ENCODE assay signal across 17 cellular contexts in genomic region chr4:102551946-102552575, GRCh38. TPM values are rescaled to one million over a fixed set of nuclear protein-coding genes. Genes with fewer than 3 reads are reported as not detected.
A peak's percentile ranks its signal among the peaks of the same experiment; 100 is the strongest.
DNase-seq lines count a peak whose midpoint lies in the region; ATAC-seq and TF ChIP-seq lines count a peak whose summit lies in the region.
"Had no signal": no experiment of that assay in that cellular context is flagged by ENCODE, and none has a peak within 500 bp of the region (broad histone marks: within the 10 kb centered on the region; RNA-seq: fewer than 3 reads in every experiment).

No MANE protein-coding gene starts in this region.

- H3K9ac ChIP-seq in adipocyte (ENCODE audit: low read length) = no peak overlapping the region

- H3K36me3 Mint-ChIP-seq in activated CD4-positive, alpha-beta T cell treated with anti-CD3 and anti-CD28 coated beads for 36 hours (ENCODE audit: low read depth) = peaks cover 50% of the 10 kb centered on the region
- peaks cover 57% of the 10 kb centered on the region for H3K36me3 Mint-ChIP-seq in activated CD4-positive, alpha-beta T cell treated with anti-CD3 and anti-CD28 coated beads, Interleukin-2, amount 10 ng/mL, durations not matched to agents 7 days and 5 days (ENCODE audit: low read depth)
- peaks cover 11% of the 10 kb centered on the region for H3K36me3 Mint-ChIP-seq in natural killer cell treated with Interleukin-12 subunit alpha and Interleukin-12 subunit beta and Interleukin-15 and Interleukin-18, amount 100 ng/mL, for 72 hours
- H3K36me3 Mint-ChIP-seq in activated CD8-positive, alpha-beta memory T cell treated with anti-CD3 and anti-CD28 coated beads, Interleukin-2, amount 10 ng/mL, durations not matched to agents 7 days and 5 days = peaks cover 39% of the 10 kb centered on the region

- no peak overlapping the region for H3K27ac ChIP-seq in left ventricle myocardium inferior (replicated peaks)
- H3K27ac ChIP-seq: HL-60, upper lobe of left lung, WERI-Rb-1 had no signal

- no peak for DNase-seq in activated CD4-positive, alpha-beta T cell treated with anti-CD3 and anti-CD28 coated beads for 36 hours
- DNase-seq in activated CD4-positive, alpha-beta T cell treated with anti-CD3 and anti-CD28 coated beads, Interleukin-2, amount 10 ng/mL, durations not matched to agents 7 days and 5 days = no peak
- peak; percentile 51 for DNase-seq in adipocyte (ENCODE audit: low read depth)
- no peak for DNase-seq in natural killer cell treated with Interleukin-12 subunit alpha and Interleukin-12 subunit beta and Interleukin-15 and Interleukin-18, amount 100 ng/mL, for 72 hours (ENCODE audit: low spot score)
- no peak for DNase-seq in NCI-H2081 (lab: John Stamatoyannopoulos, UW)
- DNase-seq in left ventricle myocardium inferior = no peak
- no peak for DNase-seq in activated CD8-positive, alpha-beta memory T cell treated with anti-CD3 and anti-CD28 coated beads, Interleukin-2, amount 10 ng/mL, durations not matched to agents 7 days and 5 days
- DNase-seq: ACHN; effector CD8-positive, alpha-beta T cell; kidney; NK-92 treated with Interleukin-12 subunit alpha and Interleukin-12 subunit beta, amount 100 ng/mL, for 24 hours; posterior cingulate gyrus; SIG-M5; upper lobe of left lung; WERI-Rb-1 had no signal

- H3K27me3 ChIP-seq in adipocyte (replicated peaks; ENCODE audit: control insufficient read depth, insufficient read depth, low read length) (no peaks in the 10 kb centered on the region), left ventricle myocardium inferior (ENCODE audit: low read depth) (no peaks in the 10 kb centered on the region)
- H3K27me3 ChIP-seq: upper lobe of left lung had no signal

- H3K4me3 ChIP-seq in adipocyte (ENCODE audit: low read length) (no peak overlapping the region), left ventricle myocardium inferior (no peak overlapping the region)
- H3K4me3 ChIP-seq: upper lobe of left lung had no signal

- H3K4me1 ChIP-seq in adipocyte (ENCODE audit: control insufficient read depth, insufficient read depth, low read length) (peaks cover 10% of the 10 kb centered on the region), left ventricle myocardium inferior (peaks cover 54% of the 10 kb centered on the region)

- peak overlapping the region; percentile 5 for H3K4me3 Mint-ChIP-seq in activated CD4-positive, alpha-beta T cell treated with anti-CD3 and anti-CD28 coated beads for 36 hours
- H3K4me3 Mint-ChIP-seq in activated CD4-positive, alpha-beta T cell treated with anti-CD3 and anti-CD28 coated beads, Interleukin-2, amount 10 ng/mL, durations not matched to agents 7 days and 5 days = no peak overlapping the region
- H3K4me3 Mint-ChIP-seq in natural killer cell treated with Interleukin-12 subunit alpha and Interleukin-12 subunit beta and Interleukin-15 and Interleukin-18, amount 100 ng/mL, for 72 hours = peak overlapping the region; percentile 61
- no peak overlapping the region for H3K4me3 Mint-ChIP-seq in activated CD8-positive, alpha-beta memory T cell treated with anti-CD3 and anti-CD28 coated beads, Interleukin-2, amount 10 ng/mL, durations not matched to agents 7 days and 5 days

- H3K4me1 Mint-ChIP-seq in activated CD4-positive, alpha-beta T cell treated with anti-CD3 and anti-CD28 coated beads for 36 hours = peaks cover 50% of the 10 kb centered on the region
- peaks cover 37% of the 10 kb centered on the region for H3K4me1 Mint-ChIP-seq in activated CD4-positive, alpha-beta T cell treated with anti-CD3 and anti-CD28 coated beads, Interleukin-2, amount 10 ng/mL, durations not matched to agents 7 days and 5 days
- H3K4me1 Mint-ChIP-seq in natural killer cell treated with Interleukin-12 subunit alpha and Interleukin-12 subunit beta and Interleukin-15 and Interleukin-18, amount 100 ng/mL, for 72 hours (ENCODE audit: low read depth in 2 of 2) = peaks cover 41 to 55% of the 10 kb centered on the region in 2 donors
- H3K4me1 Mint-ChIP-seq in activated CD8-positive, alpha-beta memory T cell treated with anti-CD3 and anti-CD28 coated beads, Interleukin-2, amount 10 ng/mL, durations not matched to agents 7 days and 5 days = peaks cover 28% of the 10 kb centered on the region

- no peaks in the 10 kb centered on the region for H3K27me3 Mint-ChIP-seq in activated CD4-positive, alpha-beta T cell treated with anti-CD3 and anti-CD28 coated beads for 36 hours
- H3K27me3 Mint-ChIP-seq in activated CD4-positive, alpha-beta T cell treated with anti-CD3 and anti-CD28 coated beads, Interleukin-2, amount 10 ng/mL, durations not matched to agents 7 days and 5 days = no peaks in the 10 kb centered on the region
- H3K27me3 Mint-ChIP-seq in natural killer cell treated with Interleukin-12 subunit alpha and Interleukin-12 subunit beta and Interleukin-15 and Interleukin-18, amount 100 ng/mL, for 72 hours = no peaks in the 10 kb centered on the region
- no peaks in the 10 kb centered on the region for H3K27me3 Mint-ChIP-seq in activated CD8-positive, alpha-beta memory T cell treated with anti-CD3 and anti-CD28 coated beads, Interleukin-2, amount 10 ng/mL, durations not matched to agents 7 days and 5 days

- no peak for TF ChIP-seq CTCF in left ventricle myocardium inferior (IDR thresholded peaks at IDR 0.05; ENCODE audit: borderline replicate concordance)

- POLR2A ChIA-PET in activated CD4-positive, alpha-beta T cell treated with anti-CD3 and anti-CD28 coated beads for 36 hours (lab: Charles Lee) = interaction anchor here (0.6 kb wide), 1 partner anchor 524 kb away, joined by 3 read pairs; the partner anchor contains the start of gene SLC9B2
- POLR2A ChIA-PET in activated CD4-positive, alpha-beta T cell treated with anti-CD3 and anti-CD28 coated beads, Interleukin-2, amount 10 ng/mL, durations not matched to agents 7 days and 5 days (lab: Charles Lee) = no interaction called here

- H3K9me3 Mint-ChIP-seq in activated CD4-positive, alpha-beta T cell treated with anti-CD3 and anti-CD28 coated beads for 36 hours (ENCODE audit: low read depth) = no peaks in the 10 kb centered on the region
- H3K9me3 Mint-ChIP-seq in activated CD4-positive, alpha-beta T cell treated with anti-CD3 and anti-CD28 coated beads, Interleukin-2, amount 10 ng/mL, durations not matched to agents 7 days and 5 days = no peaks in the 10 kb centered on the region
- no peaks in the 10 kb centered on the region for H3K9me3 Mint-ChIP-seq in natural killer cell treated with Interleukin-12 subunit alpha and Interleukin-12 subunit beta and Interleukin-15 and Interleukin-18, amount 100 ng/mL, for 72 hours
- H3K9me3 Mint-ChIP-seq in activated CD8-positive, alpha-beta memory T cell treated with anti-CD3 and anti-CD28 coated beads, Interleukin-2, amount 10 ng/mL, durations not matched to agents 7 days and 5 days (ENCODE audit: low read depth) = no peaks in the 10 kb centered on the region

- H3K27ac Mint-ChIP-seq in activated CD4-positive, alpha-beta T cell treated with anti-CD3 and anti-CD28 coated beads for 36 hours = peak overlapping the region; percentile 81
- H3K27ac Mint-ChIP-seq in activated CD4-positive, alpha-beta T cell treated with anti-CD3 and anti-CD28 coated beads, Interleukin-2, amount 10 ng/mL, durations not matched to agents 7 days and 5 days = no peak overlapping the region
- peak overlapping the region; percentile 43 to 84 for H3K27ac Mint-ChIP-seq in natural killer cell treated with Interleukin-12 subunit alpha and Interleukin-12 subunit beta and Interleukin-15 and Interleukin-18, amount 100 ng/mL, for 72 hours
- no peak overlapping the region for H3K27ac Mint-ChIP-seq in activated CD8-positive, alpha-beta memory T cell treated with anti-CD3 and anti-CD28 coated beads, Interleukin-2, amount 10 ng/mL, durations not matched to agents 7 days and 5 days

- H3K9me3 ChIP-seq in adipocyte (ENCODE audit: control insufficient read depth, low read length) (no peaks in the 10 kb centered on the region), left ventricle myocardium inferior (replicated peaks) (no peaks in the 10 kb centered on the region)
- H3K9me3 ChIP-seq: upper lobe of left lung had no signal

- H3K36me3 ChIP-seq in adipocyte (ENCODE audit: control insufficient read depth, insufficient read depth, low read length, severe bottlenecking) (peaks cover 24% of the 10 kb centered on the region), left ventricle myocardium inferior (no peaks in the 10 kb centered on the region)
- H3K36me3 ChIP-seq: upper lobe of left lung, WERI-Rb-1 had no signal

- intact Hi-C loops in activated CD4-positive, alpha-beta T cell treated with anti-CD3 and anti-CD28 coated beads for 36 hours (cut with DNase I, micrococcal nuclease) = loop anchor here in 1 of 2 experiments (1.0 to 5.0 kb wide), 3 partner anchors 8 to 35 kb away; no protein-coding TSS in a partner anchor
- intact Hi-C loops in left ventricle myocardium inferior (cut with micrococcal nuclease) = no loop called here

- CTCF ChIA-PET in activated CD4-positive, alpha-beta T cell treated with anti-CD3 and anti-CD28 coated beads for 36 hours (lab: Charles Lee) = interaction anchor here (0.7 to 1.3 kb wide), 4 partner anchors 8 to 288 kb away, joined by 3 read pairs; no protein-coding TSS in a partner anchor
- CTCF ChIA-PET in activated CD4-positive, alpha-beta T cell treated with anti-CD3 and anti-CD28 coated beads, Interleukin-2, amount 10 ng/mL, durations not matched to agents 7 days and 5 days (lab: Charles Lee) = no interaction called here
- CTCF ChIA-PET in activated CD8-positive, alpha-beta memory T cell treated with anti-CD3 and anti-CD28 coated beads, Interleukin-2, amount 10 ng/mL, durations not matched to agents 7 days and 5 days (lab: Charles Lee) = no interaction called here

- ATAC-seq in activated CD4-positive, alpha-beta T cell treated with anti-CD3 and anti-CD28 coated beads for 36 hours = no peak
- ATAC-seq in HG02981 (IDR thresholded peaks at IDR 0.05; ENCODE audit: unreplicated experiment) = peak; percentile 36
- ATAC-seq in natural killer cell treated with Interleukin-12 subunit alpha and Interleukin-12 subunit beta and Interleukin-15 and Interleukin-18, amount 100 ng/mL, for 72 hours = no peak
- no peak for ATAC-seq in activated CD8-positive, alpha-beta memory T cell treated with anti-CD3 and anti-CD28 coated beads, Interleukin-2, amount 10 ng/mL, durations not matched to agents 7 days and 5 days

RNA-seq across cellular contexts. Expression of gene NFKB1, which starts 50.9 kb away (rescaled TPM):
- total RNA-seq in activated CD4-positive, alpha-beta T cell treated with anti-CD3 and anti-CD28 coated beads for 36 hours = 100 to 1,000 TPM; 167 to 174 TPM
- total RNA-seq in activated CD4-positive, alpha-beta T cell treated with anti-CD3 and anti-CD28 coated beads, Interleukin-2, amount 10 ng/mL, durations not matched to agents 7 days and 5 days = 100 to 1,000 TPM; 135 to 142 TPM
- total RNA-seq in natural killer cell treated with Interleukin-12 subunit alpha and Interleukin-12 subunit beta and Interleukin-15 and Interleukin-18, amount 100 ng/mL, for 72 hours = 100 to 1,000 TPM; 108 to 131 TPM
- total RNA-seq in left ventricle myocardium inferior = 18.0 TPM
- total RNA-seq in activated CD8-positive, alpha-beta memory T cell treated with anti-CD3 and anti-CD28 coated beads, Interleukin-2, amount 10 ng/mL, durations not matched to agents 7 days and 5 days = 100 to 1,000 TPM in 1 of 2 experiments, 10 to 100 TPM in 1; 92.3 to 110 TPM

Comparison
In these comparisons a context has a peak if more than half of its experiments do, and no peak if none do; other contexts are left out.
1. H3K27ac Mint-ChIP-seq: peak in activated CD4-positive, alpha-beta T cell treated with anti-CD3 and anti-CD28 coated beads for 36 hours (single experiment) and natural killer cell treated with Interleukin-12 subunit alpha and Interleukin-12 subunit beta and Interleukin-15 and Interleukin-18, amount 100 ng/mL, for 72 hours (2 of 2); none in activated CD4-positive, alpha-beta T cell treated with anti-CD3 and anti-CD28 coated beads, Interleukin-2, amount 10 ng/mL, durations not matched to agents 7 days and 5 days (single experiment) and activated CD8-positive, alpha-beta memory T cell treated with anti-CD3 and anti-CD28 coated beads, Interleukin-2, amount 10 ng/mL, durations not matched to agents 7 days and 5 days (single experiment).
2. H3K4me3 Mint-ChIP-seq: peak in activated CD4-positive, alpha-beta T cell treated with anti-CD3 and anti-CD28 coated beads for 36 hours (single experiment) and natural killer cell treated with Interleukin-12 subunit alpha and Interleukin-12 subunit beta and Interleukin-15 and Interleukin-18, amount 100 ng/mL, for 72 hours (single experiment); none in activated CD4-positive, alpha-beta T cell treated with anti-CD3 and anti-CD28 coated beads, Interleukin-2, amount 10 ng/mL, durations not matched to agents 7 days and 5 days (single experiment) and activated CD8-positive, alpha-beta memory T cell treated with anti-CD3 and anti-CD28 coated beads, Interleukin-2, amount 10 ng/mL, durations not matched to agents 7 days and 5 days (single experiment).